ENCODE assay signal across 21 cellular contexts in the genomic region with DNA sequence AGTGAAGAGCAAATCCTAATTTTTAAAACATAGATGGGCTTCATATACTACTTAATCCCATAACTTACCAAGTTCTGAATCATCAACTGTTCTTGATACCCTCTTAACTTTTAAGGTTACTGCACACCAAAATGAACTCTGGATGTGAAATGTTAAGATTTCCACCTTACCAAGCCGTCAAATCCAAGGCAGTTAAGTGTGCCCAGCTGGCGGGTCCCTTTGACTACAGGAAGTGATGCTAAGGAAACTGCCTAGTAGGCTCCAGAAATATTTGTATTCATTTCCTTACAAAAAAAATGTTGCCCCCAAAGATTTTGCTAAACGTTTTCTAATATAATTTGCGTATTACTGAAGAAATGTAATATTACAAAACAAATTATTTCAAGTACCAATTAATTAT. TPM values are rescaled to one million over a fixed set of nuclear protein-coding genes. Genes with fewer than 3 reads are reported as not detected.
DNase-seq lines count a peak whose midpoint lies in the region; ATAC-seq, FAIRE-seq and TF ChIP-seq lines count a peak whose summit lies in the region.
"Had no signal": no experiment of that assay in that cellular context is flagged by ENCODE, and none has a peak within 500 bp of the region (broad histone marks: within the 10 kb centered on the region; RNA-seq: fewer than 3 reads in every experiment).

No MANE protein-coding gene starts in this region.

- H3K4me1 ChIP-seq in HepG2 (ENCODE audit: insufficient read depth, low read length), result peaks cover 91% of the 10 kb centered on the region
- peaks cover 0 to 75% (median 18%) of the 10 kb centered on the region in 4 donors for H3K4me1 ChIP-seq in right lobe of liver
- peaks cover 28% of the 10 kb centered on the region for H3K4me1 ChIP-seq in endothelial cell of umbilical vein (ENCODE audit: control insufficient read depth, extremely low read depth, insufficient read depth, low read length)

- H4K20me1 ChIP-seq in HepG2 (ENCODE audit: insufficient read depth, low read length) (peaks cover 100% of the 10 kb centered on the region), endothelial cell of umbilical vein (replicated peaks; ENCODE audit: control insufficient read depth, extremely low read depth, insufficient read depth, low read length) (peaks cover 20% of the 10 kb centered on the region)

- POLR2A ChIA-PET in HepG2 (lab: Yijun Ruan, JAX) (interaction anchor here (2.6 kb wide), 1 partner anchor 11 kb away, joined by 11 read pairs; a partner anchor contains a TSS), endothelial cell of umbilical vein (lab: Charles Lee) (interaction anchor here (0.6 to 0.8 kb wide), 2 partner anchors 11 to 21 kb away, joined by 3 to 4 read pairs; a partner anchor contains a TSS)

- no peaks in the 10 kb centered on the region for H3K36me3 Mint-ChIP-seq in activated CD8-positive, alpha-beta memory T cell treated with anti-CD3 and anti-CD28 coated beads, Interleukin-2, amount 10 ng/mL, durations not matched to agents 7 days and 5 days
- H3K36me3 Mint-ChIP-seq: activated naive CD4-positive, alpha-beta T cell treated with anti-CD3 and anti-CD28 coated beads, Interleukin-2, amount 10 ng/mL, durations not matched to agents 7 days and 5 days; IgD-negative memory B cell had no signal

- H3K9me1 ChIP-seq in endothelial cell of umbilical vein (replicated peaks; ENCODE audit: control insufficient read depth, extremely low read depth, insufficient read depth, low read length), result no peaks in the 10 kb centered on the region

- peak overlapping the region; percentile 35; the same call in 1 of the 2 replicates for H3K4me2 ChIP-seq in HepG2 (ENCODE audit: low read depth, low read length)
- peak overlapping the region; percentile 61 for H3K4me2 ChIP-seq in endothelial cell of umbilical vein (ENCODE audit: insufficient read depth, low read length)

- no peak overlapping the region for H3K27ac Mint-ChIP-seq in activated CD8-positive, alpha-beta memory T cell treated with anti-CD3 and anti-CD28 coated beads, Interleukin-2, amount 10 ng/mL, durations not matched to agents 7 days and 5 days
- H3K27ac Mint-ChIP-seq: activated naive CD4-positive, alpha-beta T cell treated with anti-CD3 and anti-CD28 coated beads, Interleukin-2, amount 10 ng/mL, durations not matched to agents 7 days and 5 days; IgD-negative memory B cell had no signal

- ATAC-seq in HepG2 (no peak), right lobe of liver (no peak), GM18519 (IDR thresholded peaks at IDR 0.05; ENCODE audit: low FRiP score, unreplicated experiment) (no peak), left lobe of liver (no peak)
- no peak for ATAC-seq in activated CD8-positive, alpha-beta memory T cell treated with anti-CD3 and anti-CD28 coated beads, Interleukin-2, amount 10 ng/mL, durations not matched to agents 7 days and 5 days

- no peak overlapping the region for H3K4me3 ChIP-seq in HepG2 (replicated peaks in 1 of 3; ENCODE audit: insufficient read depth in 1 of 3, low read depth in 2 of 3, low read length in 3 of 3)
- H3K4me3 ChIP-seq in right lobe of liver, result no peak overlapping the region
- peak overlapping the region; percentile 39 for H3K4me3 ChIP-seq in LNCaP clone FGC (ENCODE audit: low read depth, low read length)
- H3K4me3 ChIP-seq in endothelial cell of umbilical vein (replicated peaks in 1 of 3; ENCODE audit: insufficient read depth in 1 of 3, low read depth in 1 of 3, low read length in 3 of 3), result no peak overlapping the region
- H3K4me3 ChIP-seq: left ventricle myocardium inferior, psoas muscle had no signal

- DNase-seq in HepG2 (ENCODE audit: low spot score) (no peak), right lobe of liver (no peak), LNCaP clone FGC (ENCODE audit: low read depth) (no peak), endothelial cell of umbilical vein (ENCODE audit: low read depth, low spot score) (peak; percentile 25), ureter (ENCODE audit: low spot score) (no peak), left lobe of liver (ENCODE audit: low spot score) (no peak)
- DNase-seq in activated CD8-positive, alpha-beta memory T cell treated with anti-CD3 and anti-CD28 coated beads, Interleukin-2, amount 10 ng/mL, durations not matched to agents 7 days and 5 days, result no peak
- DNase-seq: activated CD8-positive, alpha-beta memory T cell treated with anti-CD3 and anti-CD28 coated beads for 24 hours; activated naive CD4-positive, alpha-beta T cell treated with anti-CD3 and anti-CD28 coated beads, Interleukin-2, amount 10 ng/mL, durations not matched to agents 7 days and 5 days; activated T-cell treated with anti-CD3 and anti-CD28 coated beads, Interleukin-2, amount 50 U/mL, for 48 hours; central memory CD4-positive, alpha-beta T cell; left ventricle myocardium inferior; NCI-H2081 treated with DMSO at 0.1 percent for 48 hours; NCI-H446; psoas muscle; T-helper 9 cell had no signal

- dilution Hi-C loops in endothelial cell of umbilical vein (cut with MboI; ENCODE audit: extremely low pct_ligation_motif_present, low sequenced_read_pairs), result no loop called here

- WGBS in HepG2 (ENCODE audit: low lambda C conversion rate), result 92% methylated on average over 4 of the region's 4 CpGs
- 41% methylated on average over 4 of the region's 4 CpGs for WGBS in right lobe of liver (ENCODE audit: insufficient coverage, low coverage, low lambda C conversion rate, missing lambda C conversion rate)

- no peak overlapping the region for H3K4me3 Mint-ChIP-seq in activated CD8-positive, alpha-beta memory T cell treated with anti-CD3 and anti-CD28 coated beads, Interleukin-2, amount 10 ng/mL, durations not matched to agents 7 days and 5 days
- H3K4me3 Mint-ChIP-seq: activated naive CD4-positive, alpha-beta T cell treated with anti-CD3 and anti-CD28 coated beads, Interleukin-2, amount 10 ng/mL, durations not matched to agents 7 days and 5 days had no signal

- H3K27ac ChIP-seq in HepG2 (ENCODE audit: extremely low read length, insufficient read depth, low read length) (no peak overlapping the region), right lobe of liver (no peak overlapping the region), endothelial cell of umbilical vein (ENCODE audit: insufficient read depth, low read depth, low read length) (no peak overlapping the region)
- H3K27ac ChIP-seq: epithelial cell of prostate, HL-60, left ventricle myocardium inferior, psoas muscle had no signal

- peaks cover 4% of the 10 kb centered on the region for H3K27me3 Mint-ChIP-seq in activated CD8-positive, alpha-beta memory T cell treated with anti-CD3 and anti-CD28 coated beads, Interleukin-2, amount 10 ng/mL, durations not matched to agents 7 days and 5 days
- H3K27me3 Mint-ChIP-seq: activated naive CD4-positive, alpha-beta T cell treated with anti-CD3 and anti-CD28 coated beads, Interleukin-2, amount 10 ng/mL, durations not matched to agents 7 days and 5 days; IgD-negative memory B cell had no signal

- H3K9me3 Mint-ChIP-seq in activated CD8-positive, alpha-beta memory T cell treated with anti-CD3 and anti-CD28 coated beads, Interleukin-2, amount 10 ng/mL, durations not matched to agents 7 days and 5 days (ENCODE audit: low read depth), result no peaks in the 10 kb centered on the region
- H3K9me3 Mint-ChIP-seq: activated naive CD4-positive, alpha-beta T cell treated with anti-CD3 and anti-CD28 coated beads, Interleukin-2, amount 10 ng/mL, durations not matched to agents 7 days and 5 days; IgD-negative memory B cell had no signal

- TF ChIP-seq CTCF in HepG2 (CRISPR knock-in tag; IDR thresholded peaks at IDR 0.05) (no peak), right lobe of liver (IDR thresholded peaks at IDR 0.05) (no peak), LNCaP clone FGC (IDR thresholded peaks at IDR 0.05; ENCODE audit: control insufficient read depth, extremely low read depth, insufficient read depth) (no peak), endothelial cell of umbilical vein (IDR thresholded peaks at IDR 0.05; ENCODE audit: extremely low read depth in 1 of 2, insufficient read depth in 1 of 2, low read depth in 1 of 2, low read length in 2 of 2) (no peak)

- TF ChIP-seq POLR2A in HepG2 (IDR thresholded peaks at IDR 0.05; ENCODE audit: insufficient read depth in 1 of 2, low read depth in 2 of 2, low read length in 2 of 2) (no peak), right lobe of liver (IDR thresholded peaks at IDR 0.05) (no peak), endothelial cell of umbilical vein (IDR thresholded peaks at IDR 0.05; ENCODE audit: low read depth, low read length) (no peak)

- peaks cover 55% of the 10 kb centered on the region for H3K4me1 Mint-ChIP-seq in activated CD8-positive, alpha-beta memory T cell treated with anti-CD3 and anti-CD28 coated beads, Interleukin-2, amount 10 ng/mL, durations not matched to agents 7 days and 5 days

- H3K27me3 ChIP-seq in HepG2 (ENCODE audit: control insufficient read depth in 1 of 2, insufficient read depth in 2 of 2, low read length in 2 of 2) (no peaks in the 10 kb centered on the region; a peak in 1 of 5 replicates), right lobe of liver (no peaks in the 10 kb centered on the region), endothelial cell of umbilical vein (ENCODE audit: control insufficient read depth in 2 of 2, insufficient read depth in 2 of 2, low read length in 2 of 2) (no peaks in the 10 kb centered on the region)

- FAIRE-seq in HepG2 (lab: Jason Lieb, UNC) (no peak), endothelial cell of umbilical vein (lab: Jason Lieb, UNC) (peak; percentile 76)
- FAIRE-seq: astrocyte had no signal

- H3K9me3 ChIP-seq in HepG2 (ENCODE audit: low read length) (no peaks in the 10 kb centered on the region), right lobe of liver (no peaks in the 10 kb centered on the region), endothelial cell of umbilical vein (replicated peaks; ENCODE audit: control insufficient read depth, insufficient read depth, low read length) (no peaks in the 10 kb centered on the region)
- H3K9me3 ChIP-seq: left ventricle myocardium inferior, psoas muscle had no signal

- H3K9ac ChIP-seq in HepG2 (ENCODE audit: insufficient read depth, low read depth, low read length), result no peak overlapping the region
- no peak overlapping the region for H3K9ac ChIP-seq in endothelial cell of umbilical vein (replicated peaks; ENCODE audit: extremely low read depth, insufficient read depth, low read length)

- H3K79me2 ChIP-seq in HepG2 (ENCODE audit: insufficient read depth, low read length), result peaks cover 100% of the 10 kb centered on the region
- H3K79me2 ChIP-seq in endothelial cell of umbilical vein (ENCODE audit: control insufficient read depth, insufficient read depth, low read length), result peaks cover 100% of the 10 kb centered on the region

- intact Hi-C loops in HepG2 (cut with micrococcal nuclease; ENCODE audit: unreplicated experiment) (no loop called here), right lobe of liver (cut with DNase I) (no loop called here), endothelial cell of umbilical vein (cut with micrococcal nuclease) (loop anchor here (1.0 kb wide), 1 partner anchor 8 kb away; no protein-coding TSS in a partner anchor)

- BruUV-seq in HepG2 (replicated peaks; lab: Mats Ljungman, UMichigan) (no TSS peak), endothelial cell of umbilical vein (replicated peaks; lab: Mats Ljungman, UMichigan) (no TSS peak)

- TF ChIP-seq RAD21 in HepG2 (CRISPR knock-in tag; IDR thresholded peaks at IDR 0.05), result no peak

- TF ChIP-seq EP300 in HepG2 (IDR thresholded peaks at IDR 0.05; ENCODE audit: low read depth in 2 of 2, low read length in 2 of 2) (no peak), HepG2 (CRISPR knock-in tag; IDR thresholded peaks at IDR 0.05; ENCODE audit: borderline replicate concordance) (no peak)

- in situ Hi-C loops in HepG2 (cut with HindIII; ENCODE audit: extremely low pct_ligation_motif_present, low pct_unique_long_range_greater_than_20kb), result no loop called here

- CTCF ChIA-PET in HepG2 (lab: Yijun Ruan, JAX; ENCODE audit: low intra/inter-chr PET ratio, low total read pairs), result no interaction called here
- CTCF ChIA-PET in endothelial cell of umbilical vein (lab: Charles Lee), result interaction anchor here (2.1 kb wide), 1 partner anchor 11 kb away, joined by 7 read pairs; a partner anchor contains a TSS
- CTCF ChIA-PET in activated CD8-positive, alpha-beta memory T cell treated with anti-CD3 and anti-CD28 coated beads, Interleukin-2, amount 10 ng/mL, durations not matched to agents 7 days and 5 days (lab: Charles Lee), result no interaction called here

- no peak overlapping the region for H2AFZ ChIP-seq in HepG2 (ENCODE audit: low read length)
- no peak overlapping the region for H2AFZ ChIP-seq in endothelial cell of umbilical vein (ENCODE audit: low read depth, low read length)

- H3K36me3 ChIP-seq in HepG2 (replicated peaks in 1 of 2; ENCODE audit: control insufficient read depth in 1 of 2, insufficient read depth in 2 of 2, low read length in 2 of 2) (no peaks in the 10 kb centered on the region; a peak in 1 of 5 replicates), right lobe of liver (no peaks in the 10 kb centered on the region), endothelial cell of umbilical vein (ENCODE audit: control insufficient read depth in 2 of 2, extremely low read depth in 1 of 2, insufficient read depth in 2 of 2, low read length in 2 of 2) (no peaks in the 10 kb centered on the region)
- H3K36me3 ChIP-seq: left ventricle myocardium inferior had no signal

RNA-seq across cellular contexts. Expression of a gene that starts 10.7 kb away (rescaled TPM):
- total RNA-seq in HepG2 (2016; rRNA removed; fragmentation: Illumina TruSeq; extraction: Trizol) (69.0 and 99.0 TPM in 2 replicates), right lobe of liver (10 to 100 TPM; 15.4 to 34.0 (median 21.5) TPM), endothelial cell of umbilical vein (24.0 and 26.6 TPM in 2 replicates), ureter (45.5 TPM), left lobe of liver (19.3 TPM)
- 27.6 and 36.4 TPM in 2 replicates for total RNA-seq in HepG2 (2016; cell fraction: cytosol; rRNA removed; fragmentation: Illumina TruSeq; extraction: Trizol; ENCODE audit: low read depth)
- 66.8 and 94.5 TPM in 2 replicates for total RNA-seq in HepG2 (2016; cell fraction: insoluble cytoplasmic fraction; rRNA removed; fragmentation: Illumina TruSeq; extraction: Trizol)
- 25.1 and 28.0 TPM in 2 replicates for total RNA-seq in HepG2 (2016; cell fraction: membrane; rRNA removed; fragmentation: Illumina TruSeq; extraction: Trizol)
- 94.9 and 106 TPM in 2 replicates for total RNA-seq in HepG2 (2016; cell fraction: nucleus; rRNA removed; fragmentation: Illumina TruSeq; extraction: Trizol)
- polyA plus RNA-seq in HepG2 (2011; rRNA removed) (18.1 and 21.0 TPM in 2 replicates), endothelial cell of umbilical vein (1.9 and 2.8 TPM in 2 replicates)
- 7.6 and 13.3 TPM in 2 replicates for polyA plus RNA-seq in HepG2 (2011; cell fraction: cytosol; rRNA removed)
- 13.9 and 17.0 TPM in 2 replicates for polyA plus RNA-seq in HepG2 (2011; cell fraction: nucleus; rRNA removed)
- 28.1 and 32.1 TPM in 2 replicates for polyA plus RNA-seq in HepG2 (2012)
- 1.1 and 1.3 TPM in 2 replicates for polyA plus RNA-seq in HepG2 (2016; cell fraction: cytosol; fragmentation: Illumina TruSeq; extraction: Trizol; ENCODE audit: low read depth)
- polyA plus RNA-seq in HepG2 (2016; cell fraction: insoluble cytoplasmic fraction; fragmentation: Illumina TruSeq; extraction: Trizol; ENCODE audit: low read depth), result 40.5 and 44.9 TPM in 2 replicates
- 4.3 and 4.9 TPM in 2 replicates for polyA plus RNA-seq in HepG2 (2016; cell fraction: membrane; fragmentation: Illumina TruSeq; extraction: Trizol; ENCODE audit: low read depth)
- polyA plus RNA-seq in HepG2 (2016; cell fraction: nucleus; fragmentation: Illumina TruSeq; extraction: Trizol; ENCODE audit: insufficient read depth, low read depth), result 46.0 and 49.0 TPM in 2 replicates
- 5.6 and 32.4 TPM in 2 replicates for polyA minus RNA-seq in HepG2 (2011; rRNA and poly(A)+ RNA removed; ENCODE audit: low replicate concordance)
- polyA minus RNA-seq in HepG2 (2011; cell fraction: cytosol; rRNA and poly(A)+ RNA removed), result 42.3 and 56.3 TPM in 2 replicates
- polyA minus RNA-seq in HepG2 (2011; cell fraction: nucleus; rRNA and poly(A)+ RNA removed), result 188 and 226 TPM in 2 replicates
- 4.1 and 4.2 TPM in 2 replicates for polyA plus RNA-seq in endothelial cell of umbilical vein (2011; cell fraction: cytosol; rRNA removed)
- polyA plus RNA-seq in endothelial cell of umbilical vein (2011; cell fraction: nucleus; rRNA removed), result 8.9 and 10.1 TPM in 2 replicates
- 14.3 and 26.8 TPM in 2 replicates for polyA plus RNA-seq in endothelial cell of umbilical vein (2012)
- 13.0 and 26.7 TPM in 2 replicates for polyA minus RNA-seq in endothelial cell of umbilical vein
- 6.0 TPM for polyA minus RNA-seq in endothelial cell of umbilical vein (2011; cell fraction: cytosol; rRNA and poly(A)+ RNA removed)
- polyA minus RNA-seq in endothelial cell of umbilical vein (2011; cell fraction: nucleus; rRNA and poly(A)+ RNA removed), result 27.3 and 28.9 TPM in 2 replicates
- total RNA-seq in activated CD8-positive, alpha-beta memory T cell treated with anti-CD3 and anti-CD28 coated beads, Interleukin-2, amount 10 ng/mL, durations not matched to agents 7 days and 5 days, result 10 to 100 TPM; 13.2 to 18.8 TPM
